ENCODE assay signal across 7 cellular contexts in the genomic region with DNA sequence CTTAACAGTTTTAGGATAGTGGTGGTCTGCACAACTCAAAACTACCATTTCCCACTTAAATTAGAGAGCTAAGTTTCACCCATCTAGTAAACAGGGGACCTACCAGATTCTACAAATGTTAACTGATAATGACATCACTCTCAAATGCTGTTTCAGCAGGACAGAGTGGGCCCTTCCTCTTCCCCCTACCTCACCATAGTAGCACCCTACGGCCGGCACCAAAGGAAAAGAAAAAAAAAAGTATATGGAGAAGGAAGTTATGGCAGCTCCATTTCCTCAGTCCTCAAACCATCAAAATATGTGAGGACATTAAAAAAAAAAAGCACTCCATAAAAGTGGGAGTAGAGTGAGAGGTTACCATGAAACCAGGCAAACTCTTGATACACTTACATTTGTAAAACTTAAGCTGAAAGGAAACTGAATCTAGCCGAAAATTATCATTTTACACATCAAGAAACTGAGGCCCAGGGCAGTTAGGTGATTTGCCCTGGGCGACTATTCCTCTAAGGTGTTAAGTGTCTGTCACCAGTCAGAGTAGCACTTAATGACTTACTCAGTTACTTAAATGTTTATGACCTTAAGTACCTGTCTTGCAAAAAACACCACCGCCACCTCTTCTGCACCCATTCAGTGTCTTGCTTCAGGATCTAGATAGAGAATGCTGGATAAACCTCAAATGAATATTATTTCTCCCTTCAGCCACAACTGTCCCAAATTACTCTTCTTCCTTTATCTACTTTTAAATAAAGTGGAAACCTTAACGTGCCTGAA. TPM values are rescaled to one million over a fixed set of nuclear protein-coding genes. Genes with fewer than 3 reads are reported as not detected.
A peak's percentile ranks its signal among the peaks of the same experiment; 100 is the strongest.
DNase-seq lines count a peak whose midpoint lies in the region; FAIRE-seq and TF ChIP-seq lines count a peak whose summit lies in the region.

No MANE protein-coding gene starts in this region.

- no peaks in the 10 kb centered on the region for H3K9me3 ChIP-seq in mucosa of rectum (ENCODE audit: control insufficient read depth in 2 of 2, low read length in 2 of 2)

- H3K9ac ChIP-seq in mucosa of rectum (ENCODE audit: low read depth in 1 of 2, low read length in 2 of 2): peak overlapping the region; percentile 86 to 90

- no peak for TF ChIP-seq CTCF in bronchial epithelial cell (IDR thresholded peaks at IDR 0.05; ENCODE audit: insufficient read depth, low read length, severe bottlenecking)

- H3K4me3 ChIP-seq in bronchial epithelial cell (ENCODE audit: low read depth, low read length) (peak overlapping the region; percentile 65), mucosa of rectum (ENCODE audit: low read length in 2 of 2) (peak overlapping the region; percentile 85 to 95)

- in situ Hi-C loops in G401 (cut with HindIII; ENCODE audit: low sequenced_read_pairs): loop anchor here (10.0 kb wide), 1 partner anchor 59 kb away; no protein-coding TSS in a partner anchor

- H3K27me3 ChIP-seq in bronchial epithelial cell (ENCODE audit: control insufficient read depth, insufficient read depth, low read length) (no peaks in the 10 kb centered on the region), mucosa of rectum (ENCODE audit: control insufficient read depth in 2 of 2, insufficient read depth in 2 of 2, low read length in 2 of 2) (no peaks in the 10 kb centered on the region)

- peaks cover 13 to 25% of the 10 kb centered on the region in 2 donors for H3K4me1 ChIP-seq in mucosa of rectum (ENCODE audit: control insufficient read depth in 2 of 2, insufficient read depth in 2 of 2, low read length in 2 of 2)

- DNase-seq in G401 (ENCODE audit: low spot score) (peak; percentile 26), MV-4-11 (lab: John Stamatoyannopoulos, UW) (peak; percentile 31), bronchial epithelial cell (ENCODE audit: low read depth) (peak; percentile 43), foreskin melanocyte (no peak)
- no peak for DNase-seq in stimulated activated naive CD4-positive, alpha-beta T cell (lab: John Stamatoyannopoulos, UW)
- DNase-seq in activated CD4-positive, CD25-positive, alpha-beta regulatory T cell treated with anti-CD3 and anti-CD28 coated beads, Interleukin-2, amount 50 U/mL, for 72 hours: no peak

- peak overlapping the region; percentile 32 to 52 for H3K27ac ChIP-seq in mucosa of rectum (ENCODE audit: low read depth in 2 of 2, low read length in 2 of 2)

- H3K36me3 ChIP-seq in bronchial epithelial cell (ENCODE audit: control insufficient read depth, insufficient read depth, low read length) (no peaks in the 10 kb centered on the region), mucosa of rectum (ENCODE audit: control insufficient read depth in 2 of 2, insufficient read depth in 2 of 2, low read length in 2 of 2) (no peaks in the 10 kb centered on the region)

- no peak for FAIRE-seq in bronchial epithelial cell (lab: Jason Lieb, UNC)

RNA-seq across cellular contexts. Expression of gene MSL2, which starts 2.7 kb away (rescaled TPM):
- 12.0 and 31.7 TPM in 2 replicates for total RNA-seq in G401 (2014; rRNA removed; shearing (Covaris generic))
- total RNA-seq in bronchial epithelial cell: 7.4 and 8.1 TPM in 2 replicates

RNA-seq across cellular contexts. Expression of gene PCCB, which starts 56.7 kb away (rescaled TPM):
- total RNA-seq in G401 (2014; rRNA removed; shearing (Covaris generic)): 114 and 131 TPM in 2 replicates
- total RNA-seq in bronchial epithelial cell: 56.7 and 62.1 TPM in 2 replicates

Comparison
In these comparisons a context has a peak if more than half of its experiments do, and no peak if none do; other contexts are left out.
1. DNase-seq: peak in G401 (single experiment), MV-4-11 (single experiment) and bronchial epithelial cell (single experiment); none in stimulated activated naive CD4-positive, alpha-beta T cell (0 of 6), activated CD4-positive, CD25-positive, alpha-beta regulatory T cell treated with anti-CD3 and anti-CD28 coated beads, Interleukin-2, amount 50 U/mL, for 72 hours (single experiment) and foreskin melanocyte (single experiment).